In genomic region chr11:76642341-76642740, GRCh38 we compare ENCODE assay signal across 13 cellular contexts. TPM values are rescaled to one million over a fixed set of nuclear protein-coding genes. Genes with fewer than 3 reads are reported as not detected.
A peak's percentile ranks its signal among the peaks of the same experiment; 100 is the strongest.
DNase-seq lines count a peak whose midpoint lies in the region; ATAC-seq and TF ChIP-seq lines count a peak whose summit lies in the region.
"Had no signal": no experiment of that assay in that cellular context is flagged by ENCODE, and none has a peak within 500 bp of the region (broad histone marks: within the 10 kb centered on the region; RNA-seq: fewer than 3 reads in every experiment).

No MANE protein-coding gene starts in this region.

- H3K4me3 Mint-ChIP-seq in endodermal cell, result no peak overlapping the region
- no peak overlapping the region for H3K4me3 Mint-ChIP-seq in stimulated activated effector memory CD8-positive, alpha-beta T cell treated with anti-CD3 and anti-CD28 coated beads, Interleukin-12 subunit alpha, Interleukin-12 subunit beta, amount 100 ng/mL, for 72 hours
- H3K4me3 Mint-ChIP-seq: neural progenitor cell had no signal

- H3K9me3 Mint-ChIP-seq in endodermal cell, result peaks cover 11% of the 10 kb centered on the region
- peaks cover 3% of the 10 kb centered on the region for H3K9me3 Mint-ChIP-seq in stimulated activated effector memory CD8-positive, alpha-beta T cell treated with anti-CD3 and anti-CD28 coated beads, Interleukin-12 subunit alpha, Interleukin-12 subunit beta, amount 100 ng/mL, for 72 hours

- H3K4me1 ChIP-seq in endodermal cell (ENCODE audit: control insufficient read depth, insufficient read depth, low read length) (no peaks in the 10 kb centered on the region), tibial nerve (peaks cover 0 to 10% (median 1%) of the 10 kb centered on the region in 4 donors)
- H3K4me1 ChIP-seq: vagina had no signal

- no peaks in the 10 kb centered on the region for H3K27me3 Mint-ChIP-seq in endodermal cell (ENCODE audit: insufficient read depth)

- H3K27ac Mint-ChIP-seq in endodermal cell, result no peak overlapping the region
- peak overlapping the region; percentile 69 for H3K27ac Mint-ChIP-seq in stimulated activated effector memory CD8-positive, alpha-beta T cell treated with anti-CD3 and anti-CD28 coated beads, Interleukin-12 subunit alpha, Interleukin-12 subunit beta, amount 100 ng/mL, for 72 hours
- H3K27ac Mint-ChIP-seq: neural progenitor cell had no signal

- no peak overlapping the region for H3K9ac ChIP-seq in endodermal cell (ENCODE audit: extremely low read depth, low read length, poor library complexity, severe bottlenecking)
- H3K9ac ChIP-seq: neural progenitor cell had no signal

- DNase-seq in activated CD8-positive, alpha-beta memory T cell treated with anti-CD3 and anti-CD28 coated beads for 24 hours, result peak; percentile 57
- DNase-seq in activated CD8-positive, alpha-beta memory T cell treated with anti-CD3 and anti-CD28 coated beads, Interleukin-2, amount 50 U/mL, for 4 hours, result no peak
- peak; percentile 62 for DNase-seq in activated CD4-positive, alpha-beta T cell treated with anti-CD3 and anti-CD28 coated beads for 48 hours
- DNase-seq in endodermal cell, result peak; percentile 34
- DNase-seq in stimulated activated effector memory CD8-positive, alpha-beta T cell treated with anti-CD3 and anti-CD28 coated beads, Interleukin-12 subunit alpha, Interleukin-12 subunit beta, amount 100 ng/mL, for 72 hours (ENCODE audit: low spot score in 2 of 2), result no peak
- DNase-seq in NCI-H748 treated with DMSO at 0.1 percent for 48 hours (lab: John Stamatoyannopoulos, UW), result no peak
- DNase-seq in tibial nerve (ENCODE audit: low spot score in 2 of 2), result no peak
- DNase-seq in T-helper 9 cell, result no peak
- DNase-seq: left ventricle myocardium superior, NCI-H1436 had no signal

- H3K9me3 ChIP-seq in endodermal cell (ENCODE audit: control insufficient read depth, low read length) (peaks cover 7% of the 10 kb centered on the region), tibial nerve (peaks cover 0 to 11% (median 0%) of the 10 kb centered on the region in 4 donors)
- H3K9me3 ChIP-seq: vagina had no signal

- no peaks in the 10 kb centered on the region for H3K36me3 Mint-ChIP-seq in endodermal cell (ENCODE audit: low read depth)
- no peaks in the 10 kb centered on the region for H3K36me3 Mint-ChIP-seq in stimulated activated effector memory CD8-positive, alpha-beta T cell treated with anti-CD3 and anti-CD28 coated beads, Interleukin-12 subunit alpha, Interleukin-12 subunit beta, amount 100 ng/mL, for 72 hours
- H3K36me3 Mint-ChIP-seq: neural progenitor cell had no signal

- H3K27ac ChIP-seq in endodermal cell (ENCODE audit: low read depth, low read length), result no peak overlapping the region
- H3K27ac ChIP-seq in tibial nerve, result no peak overlapping the region
- H3K27ac ChIP-seq: neural progenitor cell, SK-N-MC, vagina had no signal

- no peak for TF ChIP-seq POLR2A in tibial nerve (IDR thresholded peaks at IDR 0.05)

- ATAC-seq in stimulated activated effector memory CD8-positive, alpha-beta T cell treated with anti-CD3 and anti-CD28 coated beads, Interleukin-12 subunit alpha, Interleukin-12 subunit beta, amount 100 ng/mL, for 72 hours, result peak; percentile 77
- ATAC-seq: left ventricle myocardium superior had no signal

- no peaks in the 10 kb centered on the region for H3K36me3 ChIP-seq in endodermal cell (ENCODE audit: control insufficient read depth, insufficient read depth, low read length)
- no peaks in the 10 kb centered on the region for H3K36me3 ChIP-seq in tibial nerve
- H3K36me3 ChIP-seq: neural progenitor cell, vagina had no signal

- 93 to 94% methylated on average over 2 to 8 of the region's 8 CpGs for WGBS in endodermal cell (ENCODE audit: insufficient coverage in 1 of 2, insufficient read length in 1 of 2), 2 experiments
- WGBS in tibial nerve, 2 donors, result 77 to 83% methylated on average over 8 of the region's 8 CpGs

- peaks cover 20% of the 10 kb centered on the region for H3K4me1 Mint-ChIP-seq in endodermal cell
- peaks cover 8% of the 10 kb centered on the region for H3K4me1 Mint-ChIP-seq in stimulated activated effector memory CD8-positive, alpha-beta T cell treated with anti-CD3 and anti-CD28 coated beads, Interleukin-12 subunit alpha, Interleukin-12 subunit beta, amount 100 ng/mL, for 72 hours

- H3K4me3 ChIP-seq in endodermal cell (ENCODE audit: low read length) (no peak overlapping the region), tibial nerve (no peak overlapping the region)
- H3K4me3 ChIP-seq: neural progenitor cell, SK-N-MC, vagina had no signal

- TF ChIP-seq EP300 in tibial nerve (IDR thresholded peaks at IDR 0.05), result no peak

- TF ChIP-seq CTCF in endodermal cell (conservative IDR thresholded peaks at IDR 0.05), result no peak
- no peak for TF ChIP-seq CTCF in tibial nerve (IDR thresholded peaks at IDR 0.05)

- no peaks in the 10 kb centered on the region for H3K27me3 ChIP-seq in endodermal cell (ENCODE audit: control insufficient read depth, insufficient read depth, low read length, poor library complexity, severe bottlenecking)
- H3K27me3 ChIP-seq in tibial nerve, result no peaks in the 10 kb centered on the region
- H3K27me3 ChIP-seq: neural progenitor cell, vagina had no signal

RNA-seq across cellular contexts. Expression of gene LRRC32, which starts 28.2 kb away (rescaled TPM):
- total RNA-seq in endodermal cell (1 to 10 TPM; 1.3 to 1.6 TPM), tibial nerve (100 to 1,000 TPM in 1 of 4 donors, 10 to 100 TPM in 3; 45.0 to 117 (median 73.4) TPM)
- polyA plus RNA-seq in endodermal cell (2013, experiment 1 of 2), result 2.0 TPM
- polyA plus RNA-seq in endodermal cell (2013, experiment 2 of 2), result 2.2 TPM

Comparison
In these comparisons a context has a peak if more than half of its experiments do, and no peak if none do; other contexts are left out.
1. DNase-seq: peak in activated CD8-positive, alpha-beta memory T cell treated with anti-CD3 and anti-CD28 coated beads for 24 hours (single experiment), activated CD4-positive, alpha-beta T cell treated with anti-CD3 and anti-CD28 coated beads for 48 hours (single experiment) and endodermal cell (single experiment); none in activated CD8-positive, alpha-beta memory T cell treated with anti-CD3 and anti-CD28 coated beads, Interleukin-2, amount 50 U/mL, for 4 hours (single experiment), stimulated activated effector memory CD8-positive, alpha-beta T cell treated with anti-CD3 and anti-CD28 coated beads, Interleukin-12 subunit alpha, Interleukin-12 subunit beta, amount 100 ng/mL, for 72 hours (0 of 2), NCI-H748 treated with DMSO at 0.1 percent for 48 hours (single experiment), tibial nerve (0 of 2) and T-helper 9 cell (single experiment).
2. RNA of gene LRRC32, which starts 28.2 kb away (total RNA-seq): 45.0 to 117 TPM in tibial nerve; 1.3 to 1.6 TPM in endodermal cell; every median in the first group is over 10 times any median in the second.